Comparison of ENCODE assay signal across 8 cellular contexts in genomic region chr17:7685533-7686220, GRCh38. TPM values are rescaled to one million over a fixed set of nuclear protein-coding genes. Genes with fewer than 3 reads are reported as not detected.
DNase-seq lines count a peak whose midpoint lies in the region; ATAC-seq lines count a peak whose summit lies in the region.

No MANE protein-coding gene starts in this region.

- H3K36me3 Mint-ChIP-seq in effector memory CD8-positive, alpha-beta T cell (ENCODE audit: insufficient read depth) = peaks cover 46% of the 10 kb centered on the region

- peak; percentile 51 to 97 (median 88) for DNase-seq in C1 segment of cervical spinal cord (lab: John Stamatoyannopoulos, UW)
- DNase-seq in NOMO-1 (lab: John Stamatoyannopoulos, UW; ENCODE audit: unreplicated experiment in 2 of 2) = peak; percentile 91 to 96
- DNase-seq in activated CD8-positive, alpha-beta memory T cell treated with anti-CD3 and anti-CD28 coated beads for 48 hours (ENCODE audit: low read depth in 2 of 3, low spot score in 2 of 3) = peak; percentile 56 to 74 (median 70)
- DNase-seq in effector memory CD8-positive, alpha-beta T cell = peak; percentile 85 to 89 (median 86)
- DNase-seq in mesendoderm = peak; percentile 97
- DNase-seq in stimulated activated CD8-positive, alpha-beta memory T cell treated with anti-CD3 and anti-CD28 coated beads, Interleukin-12 subunit alpha, Interleukin-12 subunit beta, amount 100 ng/mL, for 4 hours (ENCODE audit: low read depth) = peak; percentile 78

- H3K4me3 Mint-ChIP-seq in effector memory CD8-positive, alpha-beta T cell = peak overlapping the region; percentile 82 to 88

- H3K4me2 ChIP-seq in mesendoderm (ENCODE audit: low read length) = peak overlapping the region; percentile 73

- H3K56ac ChIP-seq in mesendoderm (ENCODE audit: low read length) = peak overlapping the region; percentile 84

- H3K27ac ChIP-seq in mesendoderm (ENCODE audit: low read depth, low read length) = peak overlapping the region; percentile 30

- no peak overlapping the region for H2BK120ac ChIP-seq in mesendoderm (ENCODE audit: low read depth, low read length)

- H3K27me3 Mint-ChIP-seq in effector memory CD8-positive, alpha-beta T cell = no peaks in the 10 kb centered on the region

- H3K9ac ChIP-seq in mesendoderm (ENCODE audit: low read length) = peak overlapping the region; percentile 92

- peak; percentile 54 for ATAC-seq in GM19324 (IDR thresholded peaks at IDR 0.05; ENCODE audit: low FRiP score, unreplicated experiment)
- peak; percentile 50 for ATAC-seq in HG03521 (IDR thresholded peaks at IDR 0.05; ENCODE audit: unreplicated experiment)
- peak; percentile 66 for ATAC-seq in effector memory CD8-positive, alpha-beta T cell (replicated peaks)

- H3K36me3 ChIP-seq in mesendoderm (ENCODE audit: control insufficient read depth, insufficient read depth, low read length) = no peaks in the 10 kb centered on the region

- WGBS in mesendoderm (ENCODE audit: extremely low coverage, insufficient coverage, low lambda C conversion rate) = no CpG with 5 or more reads among the region's 44 CpGs

- H3K27me3 ChIP-seq in mesendoderm (ENCODE audit: insufficient read depth, low read length, poor library complexity) = no peaks in the 10 kb centered on the region

- H3K4me1 Mint-ChIP-seq in effector memory CD8-positive, alpha-beta T cell (ENCODE audit: low read depth in 2 of 2) = peaks cover 25 to 38% of the 10 kb centered on the region in 2 donors

- peak overlapping the region; percentile 98 for H3K27ac Mint-ChIP-seq in effector memory CD8-positive, alpha-beta T cell

- no peak overlapping the region for H2BK15ac ChIP-seq in mesendoderm (replicated peaks; ENCODE audit: low read depth)

- H3K4me1 ChIP-seq in mesendoderm (ENCODE audit: control insufficient read depth, low read depth, low read length) = peaks cover 3% of the 10 kb centered on the region

- no peak overlapping the region for H3K23ac ChIP-seq in mesendoderm (ENCODE audit: low read length)

- no peak overlapping the region for H2AK5ac ChIP-seq in mesendoderm (ENCODE audit: low read length)

- peak overlapping the region; percentile 18 for H3K18ac ChIP-seq in mesendoderm (ENCODE audit: low read length)

- H3K79me2 ChIP-seq in mesendoderm (ENCODE audit: control insufficient read depth, insufficient read depth, low read length) = peaks cover 41% of the 10 kb centered on the region

- H3K4ac ChIP-seq in mesendoderm (ENCODE audit: low read depth, low read length) = no peak overlapping the region

- H3K9me3 Mint-ChIP-seq in effector memory CD8-positive, alpha-beta T cell = no peaks in the 10 kb centered on the region

- peak overlapping the region; percentile 98 for H3K4me3 ChIP-seq in mesendoderm (ENCODE audit: low read length)

- H3K79me1 ChIP-seq in mesendoderm (ENCODE audit: low read length) = peaks cover 5% of the 10 kb centered on the region

- no peak overlapping the region for H2BK5ac ChIP-seq in mesendoderm (ENCODE audit: low read length)

- H4K8ac ChIP-seq in mesendoderm (ENCODE audit: low read depth, low read length) = no peak overlapping the region

- no peak overlapping the region for H4K5ac ChIP-seq in mesendoderm (ENCODE audit: low read length)

RNA-seq across cellular contexts. Expression of gene TP53, which starts 1.6 kb away (rescaled TPM):
- 206 TPM for polyA plus RNA-seq in mesendoderm (2013, experiment 1 of 2)
- 206 TPM for polyA plus RNA-seq in mesendoderm (2013, experiment 2 of 2)

RNA-seq across cellular contexts. Expression of gene WRAP53, which starts 2.6 kb away (rescaled TPM):
- 19.8 TPM for polyA plus RNA-seq in mesendoderm (2013, experiment 1 of 2)
- 18.7 TPM for polyA plus RNA-seq in mesendoderm (2013, experiment 2 of 2)

RNA-seq across cellular contexts. Expression of gene EFNB3, which starts 19.3 kb away (rescaled TPM):
- 5.9 TPM for polyA plus RNA-seq in mesendoderm (2013, experiment 1 of 2)
- polyA plus RNA-seq in mesendoderm (2013, experiment 2 of 2) = 5.8 TPM

RNA-seq across cellular contexts. Expression of gene DNAH2, which starts 31.9 kb away (rescaled TPM):
- 0.03 TPM for polyA plus RNA-seq in mesendoderm (2013, experiment 1 of 2)
- 0.06 TPM for polyA plus RNA-seq in mesendoderm (2013, experiment 2 of 2)

RNA-seq across cellular contexts. Expression of gene ATP1B2, which starts 35.0 kb away (rescaled TPM):
- 3.2 TPM for polyA plus RNA-seq in mesendoderm (2013, experiment 1 of 2)
- 3.1 TPM for polyA plus RNA-seq in mesendoderm (2013, experiment 2 of 2)

Comparison
In these comparisons a context has a peak if more than half of its experiments do, and no peak if none do; other contexts are left out.
1. Peak in every context shown above with its lines: DNase-seq, ATAC-seq, H3K4me3 ChIP-seq and H3K27ac ChIP-seq.